Comparison of ENCODE assay signal across 12 cellular contexts in the genomic region with DNA sequence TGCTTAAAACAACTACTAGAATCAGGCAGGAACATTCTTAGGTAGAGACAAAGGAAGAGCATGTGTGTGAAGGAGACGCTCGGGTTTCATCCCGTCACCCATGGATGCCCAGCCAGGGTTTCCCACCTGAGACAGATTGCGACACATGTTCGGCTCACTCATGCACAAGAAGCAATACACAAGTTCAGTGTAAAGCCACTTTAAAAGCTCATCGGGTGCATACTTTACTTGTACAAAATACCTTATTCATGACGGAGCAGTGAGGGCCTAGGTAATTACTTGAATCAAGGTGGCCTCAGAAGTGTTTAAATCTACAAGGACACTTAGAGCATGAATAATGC. TPM values are rescaled to one million over a fixed set of nuclear protein-coding genes. Genes with fewer than 3 reads are reported as not detected.
DNase-seq lines count a peak whose midpoint lies in the region; ATAC-seq and TF ChIP-seq lines count a peak whose summit lies in the region.
"Had no signal": no experiment of that assay in that cellular context is flagged by ENCODE, and none has a peak within 500 bp of the region (broad histone marks: within the 10 kb centered on the region; RNA-seq: fewer than 3 reads in every experiment).

No MANE protein-coding gene starts in this region.

- H3K4me2 ChIP-seq in BLaER1 = peak overlapping the region; percentile 48

- H3K36me3 Mint-ChIP-seq in effector memory CD8-positive, alpha-beta T cell (ENCODE audit: insufficient read depth) = peaks cover 45% of the 10 kb centered on the region
- peaks cover 18% of the 10 kb centered on the region for H3K36me3 Mint-ChIP-seq in natural killer cell
- no peaks in the 10 kb centered on the region for H3K36me3 Mint-ChIP-seq in activated CD8-positive, alpha-beta T cell treated with anti-CD3 and anti-CD28 coated beads for 36 hours (ENCODE audit: low read depth)

- CTCF ChIA-PET in activated CD8-positive, alpha-beta T cell treated with anti-CD3 and anti-CD28 coated beads for 36 hours (lab: Charles Lee) = interaction anchor here (1.3 to 1.4 kb wide), 3 partner anchors 9 to 13 kb away, joined by 3 to 4 read pairs (median 4); no protein-coding TSS in a partner anchor

- H3K9me3 Mint-ChIP-seq in effector memory CD8-positive, alpha-beta T cell = no peaks in the 10 kb centered on the region
- H3K9me3 Mint-ChIP-seq in natural killer cell = no peaks in the 10 kb centered on the region
- H3K9me3 Mint-ChIP-seq in activated CD8-positive, alpha-beta T cell treated with anti-CD3 and anti-CD28 coated beads for 36 hours = no peaks in the 10 kb centered on the region

- no peaks in the 10 kb centered on the region for H3K9me3 ChIP-seq in BLaER1

- no peak overlapping the region for H3K4me3 ChIP-seq in BLaER1

- no peak overlapping the region for H3K9ac ChIP-seq in BLaER1

- peaks cover 100% of the 10 kb centered on the region for H4K20me1 ChIP-seq in BLaER1

- H3K4me1 ChIP-seq in BLaER1 = peaks cover 99% of the 10 kb centered on the region

- in situ Hi-C loops in ACHN (cut with HindIII; ENCODE audit: low pct_ligation_motif_present, low pct_unique_long_range_greater_than_20kb, low sequenced_read_pairs) = no loop called here

- H3K27me3 ChIP-seq in BLaER1 = no peaks in the 10 kb centered on the region

- TF ChIP-seq CTCF in natural killer cell (IDR thresholded peaks at IDR 0.05) = no peak
- TF ChIP-seq CTCF in activated CD8-positive, alpha-beta T cell treated with anti-CD3 and anti-CD28 coated beads for 36 hours (IDR thresholded peaks at IDR 0.05) = no peak

- no peak for ATAC-seq in effector memory CD8-positive, alpha-beta T cell (replicated peaks)
- no peak for ATAC-seq in natural killer cell
- ATAC-seq in HG02852 (IDR thresholded peaks at IDR 0.05; ENCODE audit: unreplicated experiment) = no peak
- ATAC-seq in activated CD8-positive, alpha-beta T cell treated with anti-CD3 and anti-CD28 coated beads for 36 hours = no peak
- ATAC-seq: HCT116, T-helper 17 cell had no signal

- no peak overlapping the region for H3K27ac ChIP-seq in BLaER1

- DNase-seq in NCI-H2107 (lab: John Stamatoyannopoulos, UW) (peak; percentile 32), natural killer cell (no peak), ACHN (no peak)
- DNase-seq in effector memory CD8-positive, alpha-beta T cell = no peak
- DNase-seq in effector CD8-positive, alpha-beta T cell (lab: John Stamatoyannopoulos, UW) = no peak
- no peak for DNase-seq in activated CD8-positive, alpha-beta T cell treated with anti-CD3 and anti-CD28 coated beads for 36 hours
- DNase-seq: activated effector memory CD4-positive, alpha-beta T cell treated with Interleukin-2 at 50 U/mL for 16 hours; NCI-H187 treated with DMSO at 0.1 percent for 48 hours; T-helper 17 cell had no signal

- H3K4me3 Mint-ChIP-seq in effector memory CD8-positive, alpha-beta T cell = peak overlapping the region in 1 of 2 donors; percentile 69
- peak overlapping the region; percentile 60 for H3K4me3 Mint-ChIP-seq in natural killer cell
- no peak overlapping the region for H3K4me3 Mint-ChIP-seq in activated CD8-positive, alpha-beta T cell treated with anti-CD3 and anti-CD28 coated beads for 36 hours
- H3K4me3 Mint-ChIP-seq: T-helper 17 cell had no signal

- H3K27ac Mint-ChIP-seq in effector memory CD8-positive, alpha-beta T cell = peak overlapping the region; percentile 15 to 92
- H3K27ac Mint-ChIP-seq in natural killer cell = no peak overlapping the region
- H3K27ac Mint-ChIP-seq in activated CD8-positive, alpha-beta T cell treated with anti-CD3 and anti-CD28 coated beads for 36 hours = no peak overlapping the region
- H3K27ac Mint-ChIP-seq: T-helper 17 cell had no signal

- H3K36me3 ChIP-seq in BLaER1 = peaks cover 88% of the 10 kb centered on the region

- H3K4me1 Mint-ChIP-seq in effector memory CD8-positive, alpha-beta T cell (ENCODE audit: low read depth in 2 of 2) = peaks cover 14 to 62% of the 10 kb centered on the region in 2 donors
- H3K4me1 Mint-ChIP-seq in natural killer cell = peaks cover 68 to 75% of the 10 kb centered on the region in 2 donors
- H3K4me1 Mint-ChIP-seq in activated CD8-positive, alpha-beta T cell treated with anti-CD3 and anti-CD28 coated beads for 36 hours (ENCODE audit: low read depth) = peaks cover 18% of the 10 kb centered on the region
- H3K4me1 Mint-ChIP-seq: T-helper 17 cell had no signal

- no peaks in the 10 kb centered on the region for H3K27me3 Mint-ChIP-seq in effector memory CD8-positive, alpha-beta T cell
- no peaks in the 10 kb centered on the region for H3K27me3 Mint-ChIP-seq in natural killer cell (ENCODE audit: low read depth in 2 of 2)
- no peaks in the 10 kb centered on the region for H3K27me3 Mint-ChIP-seq in activated CD8-positive, alpha-beta T cell treated with anti-CD3 and anti-CD28 coated beads for 36 hours

- intact Hi-C loops in natural killer cell (cut with micrococcal nuclease) = loop anchor here (5.0 kb wide), 1 partner anchor 46 kb away; no protein-coding TSS in a partner anchor
- intact Hi-C loops in activated CD8-positive, alpha-beta T cell treated with anti-CD3 and anti-CD28 coated beads for 36 hours (cut with micrococcal nuclease) = no loop called here

- POLR2A ChIA-PET in activated CD8-positive, alpha-beta T cell treated with anti-CD3 and anti-CD28 coated beads for 36 hours (lab: Charles Lee) = interaction anchor here (0.6 kb wide), 1 partner anchor 46 kb away, joined by 4 read pairs; no protein-coding TSS in a partner anchor

RNA-seq across cellular contexts. Expression of a gene that starts 42.0 kb away (rescaled TPM):
- 1,000 to 10,000 TPM in 1 of 3 donors, 100 to 1,000 TPM in 2; 718 to 1,143 (median 944) TPM for total RNA-seq in natural killer cell
- 10 to 100 TPM; 13.5 to 14.9 TPM for total RNA-seq in activated CD8-positive, alpha-beta T cell treated with anti-CD3 and anti-CD28 coated beads for 36 hours

Comparison
In these comparisons a context has a peak if more than half of its experiments do, and no peak if none do; other contexts are left out.
1. H3K27ac Mint-ChIP-seq: peak in effector memory CD8-positive, alpha-beta T cell (2 of 2); none in natural killer cell (0 of 2) and activated CD8-positive, alpha-beta T cell treated with anti-CD3 and anti-CD28 coated beads for 36 hours (single experiment).
2. RNA of a gene that starts 42.0 kb away (total RNA-seq): 718 to 1,143 TPM in natural killer cell; 13.5 to 14.9 TPM in activated CD8-positive, alpha-beta T cell treated with anti-CD3 and anti-CD28 coated beads for 36 hours; every median in the first group is over 10 times any median in the second.